ENCODE assay signal across 13 cellular contexts in the genomic region with DNA sequence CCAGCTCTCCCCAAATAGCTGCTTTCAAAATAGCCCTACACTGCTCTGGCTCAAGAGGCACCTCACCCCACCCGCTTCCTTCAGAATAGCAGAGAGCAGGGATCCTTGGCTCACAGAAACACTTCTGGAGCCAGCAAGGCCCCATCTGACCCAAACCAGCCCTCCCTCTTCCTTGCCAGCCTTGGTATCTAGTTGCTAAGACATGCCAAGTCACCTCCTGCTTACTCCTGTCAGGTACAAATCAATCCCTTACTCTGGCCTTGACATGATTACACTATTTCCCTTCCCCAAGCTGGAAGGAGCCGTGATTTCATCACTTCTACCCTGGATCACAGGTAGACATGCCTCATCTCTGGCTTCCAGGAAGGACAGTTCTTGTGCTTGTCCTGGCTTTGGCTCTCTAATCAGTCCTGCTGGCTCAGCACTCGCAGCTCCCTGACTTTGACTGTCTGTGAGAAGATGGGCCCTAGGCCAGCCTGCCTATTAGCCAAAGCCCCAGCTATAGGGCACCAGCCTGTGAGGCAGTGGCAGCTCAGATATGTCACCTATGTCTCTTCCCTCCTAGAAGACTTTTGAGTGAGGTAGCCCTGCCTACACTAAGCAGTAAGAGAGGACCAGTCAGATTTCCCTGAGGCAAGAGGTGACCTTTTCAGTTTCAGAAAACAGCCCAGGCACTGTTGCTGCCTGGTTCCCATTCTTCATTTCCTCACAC. TPM values are rescaled to one million over a fixed set of nuclear protein-coding genes. Genes with fewer than 3 reads are reported as not detected.
DNase-seq lines count a peak whose midpoint lies in the region; ATAC-seq and TF ChIP-seq lines count a peak whose summit lies in the region.
"Had no signal": no experiment of that assay in that cellular context is flagged by ENCODE, and none has a peak within 500 bp of the region (broad histone marks: within the 10 kb centered on the region; RNA-seq: fewer than 3 reads in every experiment).

No MANE protein-coding gene starts in this region.

- peak; percentile 68 for DNase-seq in LNCaP clone FGC (ENCODE audit: low read depth)
- peak; percentile 50 to 63 (median 60) for DNase-seq in body of pancreas
- DNase-seq in left lung: no peak
- DNase-seq in stimulated activated naive CD8-positive, alpha-beta T cell treated with anti-CD3 and anti-CD28 coated beads, Interleukin-15, Interleukin-2, amounts not matched to agents 100 U/mL and 50 U/mL, for 24 hours: no peak
- DNase-seq in WERI-Rb-1: no peak
- DNase-seq in T-helper 9 cell: no peak
- no peak for DNase-seq in NCI-H345 (lab: John Stamatoyannopoulos, UW)
- DNase-seq: activated CD8-positive, alpha-beta memory T cell treated with anti-CD3 and anti-CD28 coated beads, Interleukin-2, amount 10 ng/mL, durations not matched to agents 7 days and 5 days; DMS153; H9; NCI-H1694 treated with DMSO at 0.1 percent for 48 hours; SIG-M5 had no signal

- no peak for TF ChIP-seq CTCF in LNCaP clone FGC (IDR thresholded peaks at IDR 0.05; ENCODE audit: control insufficient read depth, extremely low read depth, insufficient read depth)
- no peak for TF ChIP-seq CTCF in body of pancreas (IDR thresholded peaks at IDR 0.05)
- no peak for TF ChIP-seq CTCF in left lung (IDR thresholded peaks at IDR 0.05)
- no peak for TF ChIP-seq CTCF in WERI-Rb-1 (IDR thresholded peaks at IDR 0.05; ENCODE audit: low read depth, low read length)

- no peak for TF ChIP-seq POLR2A in body of pancreas (IDR thresholded peaks at IDR 0.05)

- H3K4me3 ChIP-seq in LNCaP clone FGC (ENCODE audit: low read depth, low read length) (no peak overlapping the region), body of pancreas (no peak overlapping the region), left lung (no peak overlapping the region), WERI-Rb-1 (ENCODE audit: low read depth, low read length) (no peak overlapping the region)

- H3K9me3 ChIP-seq in body of pancreas: no peaks in the 10 kb centered on the region
- H3K9me3 ChIP-seq in left lung: no peaks in the 10 kb centered on the region
- no peaks in the 10 kb centered on the region for H3K9me3 ChIP-seq in WERI-Rb-1 (ENCODE audit: severe bottlenecking)

- H3K4me1 ChIP-seq in body of pancreas: peaks cover 15% of the 10 kb centered on the region
- peaks cover 9 to 11% of the 10 kb centered on the region in 2 donors for H3K4me1 ChIP-seq in left lung

- H3K27ac ChIP-seq in body of pancreas: peak overlapping the region in 2 of 4 donors; percentile 4 to 51
- H3K27ac ChIP-seq in left lung: peak overlapping the region; percentile 11 to 16
- H3K27ac ChIP-seq in WERI-Rb-1: no peak overlapping the region

- peak; percentile 83 for ATAC-seq in body of pancreas
- peak; percentile 85 for ATAC-seq in left lung
- peak; percentile 73 for ATAC-seq in stimulated activated naive CD8-positive, alpha-beta T cell treated with anti-CD3 and anti-CD28 coated beads, Interleukin-15, Interleukin-2, amounts not matched to agents 100 U/mL and 50 U/mL, for 24 hours
- no peak for ATAC-seq in HG02884 (IDR thresholded peaks at IDR 0.05; ENCODE audit: unreplicated experiment)
- ATAC-seq: activated CD8-positive, alpha-beta memory T cell treated with anti-CD3 and anti-CD28 coated beads, Interleukin-2, amount 10 ng/mL, durations not matched to agents 7 days and 5 days had no signal

- H3K27me3 ChIP-seq in body of pancreas (no peaks in the 10 kb centered on the region), left lung (no peaks in the 10 kb centered on the region), WERI-Rb-1 (ENCODE audit: insufficient read depth, low read depth, severe bottlenecking) (no peaks in the 10 kb centered on the region)

- WGBS in body of pancreas, 2 donors: 26 to 46% methylated on average over 3 of the region's 3 CpGs

- intact Hi-C loops in body of pancreas (cut with DNase I): loop anchor here (10.0 kb wide), 1 partner anchor 226 kb away; no protein-coding TSS in a partner anchor
- intact Hi-C loops in left lung (cut with DNase I): loop anchor here in 1 of 2 donors (10.0 kb wide), 1 partner anchor 216 kb away; no protein-coding TSS in a partner anchor

- H3K36me3 ChIP-seq in body of pancreas (replicated peaks in 1 of 2; ENCODE audit: insufficient read depth in 1 of 2, low read depth in 2 of 2) (no peaks in the 10 kb centered on the region), left lung (peaks cover 0 to 31% of the 10 kb centered on the region in 2 donors), WERI-Rb-1 (peaks cover 13% of the 10 kb centered on the region)

RNA-seq across cellular contexts. Expression of a gene that starts 8.9 kb away (rescaled TPM):
- 10 to 100 TPM; 19.7 to 21.8 TPM for total RNA-seq in body of pancreas
- total RNA-seq in left lung: 10 to 100 TPM; 15.4 to 20.2 TPM

RNA-seq across cellular contexts. Expression of a gene that starts 9.2 kb away (rescaled TPM):
- 1 to 10 TPM; 2.0 to 2.3 TPM for total RNA-seq in body of pancreas
- 1 to 10 TPM; 6.6 to 9.2 TPM for total RNA-seq in left lung

RNA-seq across cellular contexts. Expression of a gene that starts 22.4 kb away (rescaled TPM):
- total RNA-seq in body of pancreas (under 1 TPM in 1 of 2 donors, not detected in 1; 0.26 TPM), left lung (1 to 10 TPM in 1 of 2 donors, under 1 TPM in 1; 0.20 to 1.5 TPM)

Comparison
In these comparisons a context has a peak if more than half of its experiments do, and no peak if none do; other contexts are left out.
1. DNase-seq: peak in LNCaP clone FGC (single experiment) and body of pancreas (4 of 4); none in left lung (0 of 2), stimulated activated naive CD8-positive, alpha-beta T cell treated with anti-CD3 and anti-CD28 coated beads, Interleukin-15, Interleukin-2, amounts not matched to agents 100 U/mL and 50 U/mL, for 24 hours (single experiment), WERI-Rb-1 (single experiment), T-helper 9 cell (single experiment) and NCI-H345 (single experiment).